In the genomic region with DNA sequence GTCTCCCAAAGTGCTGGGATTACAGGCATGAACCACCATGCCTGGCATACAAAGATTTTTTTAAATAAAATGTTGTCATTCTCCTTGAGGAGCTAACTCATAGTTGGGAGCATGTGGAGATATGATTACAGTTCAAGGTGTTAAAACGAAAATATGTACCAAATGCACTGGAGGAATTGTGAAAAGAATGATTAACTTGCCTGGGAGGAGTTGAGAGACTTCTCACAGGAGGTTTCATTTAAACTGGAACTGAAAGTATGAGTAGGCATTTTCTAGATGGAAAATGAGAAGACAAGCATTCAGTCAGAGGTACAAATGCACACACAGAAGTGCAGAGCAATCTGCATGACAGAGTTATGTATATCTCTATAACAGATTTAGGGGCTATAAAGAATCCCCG, we compare ENCODE assay signal across 11 cellular contexts.
DNase-seq lines count a peak whose midpoint lies in the region; ATAC-seq lines count a peak whose summit lies in the region.
"Had no signal": no experiment of that assay in that cellular context is flagged by ENCODE, and none has a peak within 500 bp of the region (broad histone marks: within the 10 kb centered on the region; RNA-seq: fewer than 3 reads in every experiment).

No MANE protein-coding gene starts in this region.

- peak; percentile 100 for ATAC-seq in GM19043 (IDR thresholded peaks at IDR 0.05; ENCODE audit: low read depth, unreplicated experiment)
- ATAC-seq in HG02610 (IDR thresholded peaks at IDR 0.05; ENCODE audit: unreplicated experiment): peak; percentile 99
- peak; percentile 99 for ATAC-seq in HG03457 (IDR thresholded peaks at IDR 0.05; ENCODE audit: unreplicated experiment)
- ATAC-seq: activated T-cell treated with anti-CD3 and anti-CD28 coated beads, Interleukin-2, amount 50 U/mL, for 4 hours; heart right ventricle had no signal

- DNase-seq in kidney tubule cell (ENCODE audit: low spot score): peak; percentile 61
- no peak for DNase-seq in NCI-H1436 treated with DMSO at 0.1 percent for 48 hours (lab: John Stamatoyannopoulos, UW)
- no peak for DNase-seq in T-helper 2 cell
- no peak for DNase-seq in HuH-7.5 (ENCODE audit: low spot score)
- DNase-seq in OCI-M2 (lab: John Stamatoyannopoulos, UW; ENCODE audit: unreplicated experiment): no peak
- DNase-seq: activated T-cell treated with anti-CD3 and anti-CD28 coated beads, Interleukin-2, amount 50 U/mL, for 4 hours; DMS 273 treated with DMSO at 0.1 percent for 48 hours; heart right ventricle had no signal
